In genomic region chr7:88670536-88670935, GRCh38 we compare ENCODE assay signal across 24 cellular contexts.
"Had no signal": no experiment of that assay in that cellular context is flagged by ENCODE, and none has a peak within 500 bp of the region (broad histone marks: within the 10 kb centered on the region; RNA-seq: fewer than 3 reads in every experiment).

No MANE protein-coding gene starts in this region.

- H3K27me3 ChIP-seq: hepatocyte, pancreas, right atrium auricular region, spleen, thyroid gland, upper lobe of right lung had no signal

- DNase-seq: activated CD4-positive, alpha-beta T cell treated with anti-CD3 and anti-CD28 coated beads, Interleukin-2, amount 10 ng/mL, durations not matched to agents 7 days and 5 days; activated CD4-positive, CD25-positive, alpha-beta regulatory T cell treated with anti-CD3 and anti-CD28 coated beads, Interleukin-2, amount 50 U/mL, for 72 hours; activated CD8-positive, alpha-beta T cell treated with anti-CD3 and anti-CD28 coated beads, Interleukin-2, amount 10 ng/mL, durations not matched to agents 7 days and 5 days; activated gamma-delta T cell treated with Interleukin-2 at 50 U/mL for 16 hours; activated T-cell treated with anti-CD3 and anti-CD28 coated beads, Interleukin-2, amount 50 U/mL, for 1 hour; aorta; caudate nucleus; effector CD8-positive, alpha-beta T cell; erythroblast; immature natural killer cell; lower lobe of right lung; mucosa of descending colon; nephron progenitor cell; pancreas; psoas muscle; spleen; stimulated activated CD4-positive, alpha-beta T cell treated with anti-CD3 and anti-CD28 coated beads, Interleukin-4, amount 100 ng/mL, for 4 hours; stimulated activated naive CD8-positive, alpha-beta T cell treated with anti-CD3 and anti-CD28 coated beads, Interleukin-15, Interleukin-2, amounts not matched to agents 100 U/mL and 50 U/mL, for 24 hours; thyroid gland; upper lobe of right lung; WERI-Rb-1 had no signal

- ATAC-seq: activated CD8-positive, alpha-beta T cell treated with anti-CD3 and anti-CD28 coated beads, Interleukin-2, amount 10 ng/mL, durations not matched to agents 7 days and 5 days; left lobe of liver; lower lobe of right lung; mucosa of descending colon; pancreas; psoas muscle; stimulated activated naive CD8-positive, alpha-beta T cell treated with anti-CD3 and anti-CD28 coated beads, Interleukin-15, Interleukin-2, amounts not matched to agents 100 U/mL and 50 U/mL, for 24 hours; upper lobe of right lung had no signal

- H3K4me2 ChIP-seq: hepatocyte had no signal

- H3K9me3 ChIP-seq: lower lobe of right lung, mucosa of descending colon, psoas muscle, right atrium auricular region, spleen, thyroid gland, upper lobe of right lung had no signal

- H3K4me1 ChIP-seq: lower lobe of right lung, pancreas, psoas muscle, right atrium auricular region, spleen, thyroid gland, upper lobe of right lung had no signal

- H3K79me2 ChIP-seq: hepatocyte had no signal

- H3K4me3 ChIP-seq: hepatocyte, lower lobe of right lung, mucosa of descending colon, pancreas, psoas muscle, right atrium auricular region, spleen, thyroid gland, upper lobe of right lung had no signal

- FAIRE-seq: pancreas had no signal

- H3K36me3 ChIP-seq: lower lobe of right lung, pancreas, right atrium auricular region, spleen, thyroid gland, upper lobe of right lung, WERI-Rb-1 had no signal

- H2AFZ ChIP-seq: hepatocyte had no signal

- H3K27ac ChIP-seq: hepatocyte, lower lobe of right lung, pancreas, psoas muscle, right atrium auricular region, spleen, thyroid gland, upper lobe of right lung, WERI-Rb-1 had no signal
